Comparison of ENCODE assay signal across 1 cellular context in genomic region chr2:21041943-21042707, GRCh38.
TF ChIP-seq lines count a peak whose summit lies in the region.

No MANE protein-coding gene starts in this region.

TF ChIP-seq in HepG2, 621 proteins besides CTCF, POLR2A, EP300 and RAD21 (continued from another document and continues in another):
- TF ChIP-seq RERE (CRISPR knock-in tag; IDR thresholded peaks at IDR 0.05; ENCODE audit: low read depth) = peak; percentile 90
- TF ChIP-seq ARID2 (CRISPR knock-in tag; IDR thresholded peaks at IDR 0.05; ENCODE audit: borderline replicate concordance) = no peak; the same call in 1 of the 2 replicates
- TF ChIP-seq KDM5A (IDR thresholded peaks at IDR 0.05; ENCODE audit: borderline replicate concordance, low read length) = peak; percentile 31
- TF ChIP-seq AKAP8 (CRISPR knock-in tag; IDR thresholded peaks at IDR 0.05) = peak; percentile 81; the same call in 1 of the 2 replicates
- no peak for TF ChIP-seq PHB2 (IDR thresholded peaks at IDR 0.05; ENCODE audit: partially characterized antibody)
- peak; percentile 92 for TF ChIP-seq PITX1 (CRISPR knock-in tag; IDR thresholded peaks at IDR 0.05)
- TF ChIP-seq NCOA2 (CRISPR knock-in tag; IDR thresholded peaks at IDR 0.05) = peak; percentile 93
- no peak for TF ChIP-seq NBN (conservative IDR thresholded peaks at IDR 0.05)
- no peak for TF ChIP-seq GRHL1 (CRISPR knock-in tag; conservative IDR thresholded peaks at IDR 0.05)
- 0 out of 2 replicates have a peak, but pooled peaks have one; percentile 15 for TF ChIP-seq RNF219 (CRISPR knock-in tag; IDR thresholded peaks at IDR 0.05)
- TF ChIP-seq NFRKB (IDR thresholded peaks at IDR 0.05) = no peak
- TF ChIP-seq HOXA3 (CRISPR knock-in tag; IDR thresholded peaks at IDR 0.05) = peak; percentile 82
- 0 out of 2 replicates have a peak, but pooled peaks have one; percentile 19 for TF ChIP-seq ZNF44 (CRISPR knock-in tag; IDR thresholded peaks at IDR 0.05)
- TF ChIP-seq PAX8 (CRISPR knock-in tag; IDR thresholded peaks at IDR 0.05; ENCODE audit: borderline replicate concordance) = 0 out of 2 replicates have a peak, but pooled peaks have one; percentile 82
- TF ChIP-seq ZNF382 (CRISPR knock-in tag; IDR thresholded peaks at IDR 0.05; ENCODE audit: borderline replicate concordance) = no peak
- TF ChIP-seq ZBTB39 (CRISPR knock-in tag; IDR thresholded peaks at IDR 0.05) = peak; percentile 71; the same call in 1 of the 2 replicates
- peak; percentile 75; the same call in 1 of the 2 replicates for TF ChIP-seq ZNF589 (CRISPR knock-in tag; conservative IDR thresholded peaks at IDR 0.05)
- no peak for TF ChIP-seq TCF7L2 (IDR thresholded peaks at IDR 0.05; ENCODE audit: low read depth, low read length)
- peak; percentile 71; the same call in 1 of the 2 replicates for TF ChIP-seq THAP11 (CRISPR knock-in tag; IDR thresholded peaks at IDR 0.05)
- TF ChIP-seq REST (IDR thresholded peaks at IDR 0.05; ENCODE audit: borderline replicate concordance in 1 of 2, low read depth in 1 of 2, low read length in 2 of 2) = peak in 1 of 2 experiments; percentile 73; a peak in 2 of 4 replicates
- no peak for TF ChIP-seq BCLAF1 (IDR thresholded peaks at IDR 0.05)
- no peak for TF ChIP-seq RAD51 (IDR thresholded peaks at IDR 0.05; ENCODE audit: borderline replicate concordance)
- peak; percentile 92 for TF ChIP-seq HNF4G (IDR thresholded peaks at IDR 0.05; ENCODE audit: borderline replicate concordance, low read depth, low read length)
- TF ChIP-seq HNF4G (CRISPR knock-in tag; IDR thresholded peaks at IDR 0.05; ENCODE audit: borderline replicate concordance, low read depth) = peak; percentile 73
- TF ChIP-seq BHLHE40 (IDR thresholded peaks at IDR 0.05; ENCODE audit: low read length) = peak; percentile 83
- peak; percentile 87 for TF ChIP-seq ZNF75D (CRISPR knock-in tag; IDR thresholded peaks at IDR 0.05; ENCODE audit: borderline replicate concordance)
- 0 out of 2 replicates have a peak, but pooled peaks have one; percentile 23 for TF ChIP-seq USF2 (IDR thresholded peaks at IDR 0.05; ENCODE audit: low read depth, low read length)
- 0 out of 2 replicates have a peak, but pooled peaks have one; percentile 11 for TF ChIP-seq USF2 (CRISPR knock-in tag; IDR thresholded peaks at IDR 0.05; ENCODE audit: borderline replicate concordance)
- peak; percentile 89 for TF ChIP-seq NR2F6 (IDR thresholded peaks at IDR 0.05)
- peak; percentile 92 for TF ChIP-seq NR2F6 (CRISPR knock-in tag; IDR thresholded peaks at IDR 0.05)
- TF ChIP-seq SRY (CRISPR knock-in tag; IDR thresholded peaks at IDR 0.05) = no peak
- no peak; the same call in 1 of the 2 replicates for TF ChIP-seq PPARG (CRISPR knock-in tag; conservative IDR thresholded peaks at IDR 0.05)
- no peak for TF ChIP-seq CCAR2 (optimal IDR thresholded peaks at IDR 0.05; ENCODE audit: low read depth, low read length)
- TF ChIP-seq BCL3 (CRISPR knock-in tag; IDR thresholded peaks at IDR 0.05) = peak; percentile 72; the same call in 1 of the 2 replicates
- peak; percentile 79; the same call in 1 of the 2 replicates for TF ChIP-seq FOXK1 (CRISPR knock-in tag; IDR thresholded peaks at IDR 0.05; ENCODE audit: borderline replicate concordance, low read depth)
- TF ChIP-seq ZNF329 (CRISPR knock-in tag; IDR thresholded peaks at IDR 0.05; ENCODE audit: low read depth) = peak; percentile 25
- peak; percentile 49 for TF ChIP-seq YEATS4 (CRISPR knock-in tag; IDR thresholded peaks at IDR 0.05; ENCODE audit: borderline replicate concordance)
- TF ChIP-seq ARNT (IDR thresholded peaks at IDR 0.05) = no peak
